In genomic region chr11:8213390-8213789, GRCh38 we compare ENCODE assay signal across 21 cellular contexts. TPM values are rescaled to one million over a fixed set of nuclear protein-coding genes. Genes with fewer than 3 reads are reported as not detected.
DNase-seq lines count a peak whose midpoint lies in the region; ATAC-seq and TF ChIP-seq lines count a peak whose summit lies in the region.
"Had no signal": no experiment of that assay in that cellular context is flagged by ENCODE, and none has a peak within 500 bp of the region (broad histone marks: within the 10 kb centered on the region; RNA-seq: fewer than 3 reads in every experiment).

No MANE protein-coding gene starts in this region.

- no peaks in the 10 kb centered on the region for H3K9me3 Mint-ChIP-seq in chondrocyte (ENCODE audit: low read depth)
- H3K9me3 Mint-ChIP-seq: H9 had no signal

- no peak overlapping the region for H3K27ac Mint-ChIP-seq in chondrocyte (ENCODE audit: unreplicated experiment)
- H3K27ac Mint-ChIP-seq: B cell; CD4-positive, CD25-positive, alpha-beta regulatory T cell; H9 had no signal

- no peaks in the 10 kb centered on the region for H3K4me1 Mint-ChIP-seq in chondrocyte (ENCODE audit: low read depth)
- H3K4me1 Mint-ChIP-seq: B cell; CD4-positive, CD25-positive, alpha-beta regulatory T cell had no signal

- H3K4me1 ChIP-seq in mucosa of descending colon (ENCODE audit: low read depth) = no peaks in the 10 kb centered on the region
- H3K4me1 ChIP-seq: Caco-2 had no signal

- intact Hi-C loops in left colon (cut with DNase I, micrococcal nuclease) (no loop called here), mucosa of descending colon (cut with DNase I, micrococcal nuclease) (no loop called here), left cardiac atrium (cut with DNase I) (no loop called here)

- no peak overlapping the region for H3K4me3 ChIP-seq in mucosa of descending colon
- H3K4me3 ChIP-seq: BLaER1 treated with 17β-estradiol and CSF1 and Interleukin-3, amounts not matched to agents 10 nM and 100 nM; GM12878; K562 had no signal

- H3K4me3 Mint-ChIP-seq in chondrocyte (ENCODE audit: unreplicated experiment) = no peak overlapping the region
- H3K4me3 Mint-ChIP-seq: B cell; CD4-positive, CD25-positive, alpha-beta regulatory T cell; H9 had no signal

- H3K36me3 ChIP-seq in mucosa of descending colon (ENCODE audit: low read depth) = no peaks in the 10 kb centered on the region
- H3K36me3 ChIP-seq: BLaER1 treated with 17β-estradiol and CSF1 and Interleukin-3, amounts not matched to agents 10 nM and 100 nM had no signal

- H3K9me3 ChIP-seq in mucosa of descending colon = no peaks in the 10 kb centered on the region
- H3K9me3 ChIP-seq: BLaER1 treated with 17β-estradiol and CSF1 and Interleukin-3, amounts not matched to agents 10 nM and 100 nM; Caco-2 had no signal

- no peaks in the 10 kb centered on the region for H3K36me3 Mint-ChIP-seq in chondrocyte (ENCODE audit: low read depth)
- H3K36me3 Mint-ChIP-seq: CD4-positive, CD25-positive, alpha-beta regulatory T cell had no signal

- peaks cover 28% of the 10 kb centered on the region for H3K27me3 Mint-ChIP-seq in chondrocyte (ENCODE audit: low read depth)
- H3K27me3 Mint-ChIP-seq: B cell had no signal

- DNase-seq in MV-4-11 (lab: John Stamatoyannopoulos, UW) (peak; percentile 50), chondrocyte (ENCODE audit: low spot score) (peak; percentile 65), left colon (no peak), mucosa of descending colon (no peak), DMS79 treated with DMSO at 0.1 percent for 48 hours (lab: John Stamatoyannopoulos, UW) (no peak), activated T-cell treated with anti-CD3 and anti-CD28 coated beads for 4 hours (no peak), NCI-H2227 (lab: John Stamatoyannopoulos, UW; ENCODE audit: unreplicated experiment) (no peak), left cardiac atrium (no peak)
- DNase-seq: 8988T; Caco-2; CD4-positive, CD25-positive, alpha-beta regulatory T cell; DMS153; DMS79; H9; IMR-90 had no signal

- no peak for TF ChIP-seq CTCF in chondrocyte (IDR thresholded peaks at IDR 0.05)
- TF ChIP-seq CTCF in mucosa of descending colon (IDR thresholded peaks at IDR 0.05) = no peak

- ATAC-seq in left colon = peak; percentile 53
- peak; percentile 80 for ATAC-seq in mucosa of descending colon
- no peak for ATAC-seq in left cardiac atrium
- ATAC-seq: GM12878, K562 had no signal

RNA-seq across cellular contexts. Expression of gene RIC3, which starts 44.6 kb away (rescaled TPM):
- total RNA-seq in chondrocyte (0.12 to 0.41 TPM in 2 of 3 replicates, not detected in the other), left colon (1 to 10 TPM; 1.4 to 3.3 TPM), mucosa of descending colon (10 to 100 TPM in 1 of 3 donors, 1 to 10 TPM in 2; 1.5 to 16.4 (median 2.0) TPM), left cardiac atrium (10 to 100 TPM; 12.5 to 13.8 TPM)
- total RNA-seq: A673, Caco-2, IMR-90 had no signal

RNA-seq across cellular contexts. Expression of gene LMO1, which starts 50.3 kb away (rescaled TPM):
- total RNA-seq in chondrocyte (not detected in 3 replicates), left colon (not detected), mucosa of descending colon (under 1 TPM in 1 of 3 donors, not detected in 2; 0.70 TPM), left cardiac atrium (under 1 TPM in 1 of 2 donors, not detected in 1; 0.18 TPM)
- total RNA-seq: A673; B cell; Caco-2; CD4-positive, CD25-positive, alpha-beta regulatory T cell; GM12878; H1; IMR-90; K562 had no signal

Comparison
In these comparisons a context has a peak if more than half of its experiments do, and no peak if none do; other contexts are left out.
1. DNase-seq: peak in MV-4-11 (single experiment) and chondrocyte (single experiment); none in left colon (0 of 2), mucosa of descending colon (0 of 3), DMS79 treated with DMSO at 0.1 percent for 48 hours (single experiment), activated T-cell treated with anti-CD3 and anti-CD28 coated beads for 4 hours (single experiment), NCI-H2227 (single experiment) and left cardiac atrium (single experiment).
2. ATAC-seq: peak in left colon (single experiment) and mucosa of descending colon (single experiment); none in left cardiac atrium (0 of 2).